Comparison of ENCODE assay signal across 9 cellular contexts in genomic region chr6:23180504-23181293, GRCh38.
A peak's percentile ranks its signal among the peaks of the same experiment; 100 is the strongest.
DNase-seq lines count a peak whose midpoint lies in the region; ATAC-seq and TF ChIP-seq lines count a peak whose summit lies in the region.
"Had no signal": no experiment of that assay in that cellular context is flagged by ENCODE, and none has a peak within 500 bp of the region (broad histone marks: within the 10 kb centered on the region; RNA-seq: fewer than 3 reads in every experiment).

No MANE protein-coding gene starts in this region.

- no peak overlapping the region for H3K4me3 ChIP-seq in choroid plexus epithelial cell (ENCODE audit: low read depth, low read length)
- H3K4me3 ChIP-seq in effector memory CD4-positive, alpha-beta T cell (ENCODE audit: insufficient read depth, low read depth, low read length, poor library complexity, severe bottlenecking), result no peak overlapping the region
- H3K4me3 ChIP-seq: suprapubic skin had no signal

- no peaks in the 10 kb centered on the region for H3K36me3 Mint-ChIP-seq in mesothelial cell of epicardium

- no peaks in the 10 kb centered on the region for H3K9me3 Mint-ChIP-seq in mesothelial cell of epicardium

- no peaks in the 10 kb centered on the region for H3K9me3 ChIP-seq in effector memory CD4-positive, alpha-beta T cell (ENCODE audit: control insufficient read depth, low read length)
- H3K9me3 ChIP-seq: suprapubic skin had no signal

- H3K27me3 ChIP-seq in effector memory CD4-positive, alpha-beta T cell (replicated peaks; ENCODE audit: control insufficient read depth, insufficient read depth, low read length, poor library complexity, severe bottlenecking), result no peaks in the 10 kb centered on the region
- H3K27me3 ChIP-seq: suprapubic skin had no signal

- no peak overlapping the region for H3K27ac ChIP-seq in effector memory CD4-positive, alpha-beta T cell (ENCODE audit: insufficient read depth, low read length, poor library complexity, severe bottlenecking)
- H3K27ac ChIP-seq: suprapubic skin had no signal

- no peak overlapping the region for H3K4me3 Mint-ChIP-seq in mesothelial cell of epicardium

- ATAC-seq in GM21723 (IDR thresholded peaks at IDR 0.05; ENCODE audit: unreplicated experiment), result no peak

- H3K27ac Mint-ChIP-seq in mesothelial cell of epicardium, result peak overlapping the region; percentile 84

- H3K4me1 Mint-ChIP-seq in mesothelial cell of epicardium, result peaks cover 38% of the 10 kb centered on the region

- H3K27me3 Mint-ChIP-seq in mesothelial cell of epicardium (ENCODE audit: low read depth), result no peaks in the 10 kb centered on the region

- H3K36me3 ChIP-seq in effector memory CD4-positive, alpha-beta T cell (ENCODE audit: control insufficient read depth, insufficient read depth, low read length), result no peaks in the 10 kb centered on the region
- H3K36me3 ChIP-seq: suprapubic skin had no signal

- TF ChIP-seq CTCF in choroid plexus epithelial cell (conservative IDR thresholded peaks at IDR 0.05; ENCODE audit: low read depth, low read length) (peak; percentile 63), mesothelial cell of epicardium (IDR thresholded peaks at IDR 0.05; ENCODE audit: unreplicated experiment) (no peak)

- no peaks in the 10 kb centered on the region for H3K4me1 ChIP-seq in effector memory CD4-positive, alpha-beta T cell (ENCODE audit: control insufficient read depth, insufficient read depth, low read length, poor library complexity, severe bottlenecking)
- H3K4me1 ChIP-seq: suprapubic skin had no signal

- DNase-seq in D341Med (ENCODE audit: low spot score) (peak; percentile 86), NCI-H2171 (lab: John Stamatoyannopoulos, UW) (peak; percentile 97), choroid plexus epithelial cell (ENCODE audit: low read depth) (peak; percentile 95), mesothelial cell of epicardium (ENCODE audit: low spot score in 2 of 2, unreplicated experiment in 2 of 2) (no peak), T-helper 1 cell (no peak)
- no peak for DNase-seq in stimulated activated CD4-positive, alpha-beta T cell treated with anti-CD3 and anti-CD28 coated beads, Interleukin-2, amount 100 ng/mL, for 48 hours
- no peak for DNase-seq in effector memory CD4-positive, alpha-beta T cell

Comparison
In these comparisons a context has a peak if more than half of its experiments do, and no peak if none do; other contexts are left out.
1. DNase-seq: peak in D341Med (single experiment), NCI-H2171 (single experiment) and choroid plexus epithelial cell (single experiment); none in mesothelial cell of epicardium (0 of 2), stimulated activated CD4-positive, alpha-beta T cell treated with anti-CD3 and anti-CD28 coated beads, Interleukin-2, amount 100 ng/mL, for 48 hours (0 of 2), effector memory CD4-positive, alpha-beta T cell (0 of 3) and T-helper 1 cell (0 of 5).